ENCODE assay signal across 35 cellular contexts in genomic region chr5:160646033-160646432, GRCh38.
"Had no signal": no experiment of that assay in that cellular context is flagged by ENCODE, and none has a peak within 500 bp of the region (broad histone marks: within the 10 kb centered on the region; RNA-seq: fewer than 3 reads in every experiment).

No MANE protein-coding gene starts in this region.

- DNase-seq: Karpas-422, Kasumi-1, MG63, MM.1S, MV-4-11, NCI-H1048, NCI-H1092, NCI-H1092 treated with DMSO at 0.1 percent for 48 hours, NCI-H1105, NCI-H1105 treated with DMSO at 0.1 percent for 48 hours, NCI-H1417, NCI-H1417 treated with DMSO at 0.1 percent for 48 hours, NCI-H1436, NCI-H1436 treated with DMSO at 0.1 percent for 48 hours, NCI-H146, NCI-H1694, NCI-H1694 treated with DMSO at 0.1 percent for 48 hours, NCI-H187, NCI-H187 treated with DMSO at 0.1 percent for 48 hours, NCI-H1930, NCI-H2029, NCI-H2029 treated with DMSO at 0.1 percent for 48 hours, NCI-H2081, NCI-H2081 treated with DMSO at 0.1 percent for 48 hours, NCI-H2107, NCI-H2171, NCI-H2171 treated with DMSO at 0.1 percent for 48 hours, NCI-H2227 treated with DMSO at 0.1 percent for 48 hours, NCI-H226, NCI-H345, NCI-H446, NCI-H446 treated with DMSO at 0.1 percent for 48 hours, NCI-H510A, NCI-H510A treated with DMSO at 0.1 percent for 48 hours, NCI-H524 had no signal

- H3K27me3 ChIP-seq: MG63 had no signal

- H3K36me3 ChIP-seq: MG63 had no signal

- H3K9me3 ChIP-seq: MG63 had no signal

- H3K4me3 ChIP-seq: MG63 had no signal
